17 cellular contexts compared by ENCODE assay signal in genomic region chr6:88680654-88681053, GRCh38.
DNase-seq lines count a peak whose midpoint lies in the region; ATAC-seq, FAIRE-seq and TF ChIP-seq lines count a peak whose summit lies in the region.
"Had no signal": no experiment of that assay in that cellular context is flagged by ENCODE, and none has a peak within 500 bp of the region (broad histone marks: within the 10 kb centered on the region; RNA-seq: fewer than 3 reads in every experiment).

No MANE protein-coding gene starts in this region.

- H3K9ac ChIP-seq in IMR-90 (ENCODE audit: low read depth, low read length) = no peak overlapping the region
- H3K9ac ChIP-seq in K562 (ENCODE audit: insufficient read depth in 1 of 2, low read depth in 2 of 2, low read length in 2 of 2) = no peak overlapping the region

- no peak overlapping the region for H2BK20ac ChIP-seq in IMR-90 (ENCODE audit: low read depth, low read length)

- no peak overlapping the region for H4K8ac ChIP-seq in IMR-90 (ENCODE audit: low read depth in 2 of 2, low read length in 2 of 2)

- H4K5ac ChIP-seq in IMR-90 (ENCODE audit: low read depth, low read length) = no peak overlapping the region

- no peak overlapping the region for H3K23ac ChIP-seq in IMR-90 (ENCODE audit: low read depth, low read length)

- H3K4me3 Mint-ChIP-seq in T-helper 2 cell treated with Interferon-gamma antibody and Interleukin-4, amounts not matched to agents 5 μg/mL and 100 μg/mL, for 36 hours = no peak overlapping the region
- H3K4me3 Mint-ChIP-seq: CD4-positive, alpha-beta T cell; H9 had no signal

- CTCF ChIA-PET in IMR-90 (lab: Yijun Ruan, JAX) (no interaction called here), K562 (lab: Yijun Ruan, JAX; ENCODE audit: low intra/inter-chr PET ratio) (no interaction called here)

- no peak overlapping the region for H2BK120ac ChIP-seq in IMR-90 (ENCODE audit: low read depth, low read length)

- no peak overlapping the region for H2BK15ac ChIP-seq in IMR-90 (ENCODE audit: low read depth, low read length)

- ATAC-seq in IMR-90 (ENCODE audit: low read depth) = no peak
- ATAC-seq in K562 = no peak
- ATAC-seq in GM18519 (IDR thresholded peaks at IDR 0.05; ENCODE audit: low FRiP score, unreplicated experiment) = no peak
- no peak for ATAC-seq in GM21423 (IDR thresholded peaks at IDR 0.05; ENCODE audit: unreplicated experiment)

- intact Hi-C loops in IMR-90 (cut with micrococcal nuclease) (no loop called here), K562 (cut with micrococcal nuclease) (no loop called here)

- peaks cover 8% of the 10 kb centered on the region for H3K36me3 Mint-ChIP-seq in T-helper 2 cell treated with Interferon-gamma antibody and Interleukin-4, amounts not matched to agents 5 μg/mL and 100 μg/mL, for 36 hours (ENCODE audit: low read depth)

- TF ChIP-seq EP300 in K562 (IDR thresholded peaks at IDR 0.05; ENCODE audit: low read length) = no peak

- H3K27me3 ChIP-seq in IMR-90 (ENCODE audit: control insufficient read depth, insufficient read depth, low read length) = no peaks in the 10 kb centered on the region
- H3K27me3 ChIP-seq in K562 (ENCODE audit: control insufficient read depth in 2 of 2, insufficient read depth in 2 of 2, low read length in 2 of 2) = no peaks in the 10 kb centered on the region
- H3K27me3 ChIP-seq: BE2C had no signal

- no peak overlapping the region for H2AK5ac ChIP-seq in IMR-90 (ENCODE audit: low read depth, low read length)

- H3K9me3 ChIP-seq in IMR-90 (ENCODE audit: control insufficient read depth, insufficient read depth, low read length) = no peaks in the 10 kb centered on the region
- no peaks in the 10 kb centered on the region for H3K9me3 ChIP-seq in K562 (replicated peaks; ENCODE audit: control insufficient read depth, insufficient read depth, low read depth, low read length)
- H3K9me3 ChIP-seq: BE2C had no signal

- TF ChIP-seq CTCF in IMR-90 (conservative IDR thresholded peaks at IDR 0.05; ENCODE audit: low read depth, low read length) (no peak), K562 (IDR thresholded peaks at IDR 0.05 in 2 of 3, conservative IDR thresholded peaks at IDR 0.05 in 1 of 3; ENCODE audit: insufficient read depth in 2 of 3, low read depth in 1 of 3, low read length in 3 of 3) (no peak)

- H4K20me1 ChIP-seq in IMR-90 (ENCODE audit: insufficient read depth, low read length) (no peaks in the 10 kb centered on the region; the same call in 1 of the 2 replicates), K562 (replicated peaks; ENCODE audit: control insufficient read depth, insufficient read depth, low read length) (no peaks in the 10 kb centered on the region)

- POLR2A ChIA-PET in IMR-90 (lab: Charles Lee; ENCODE audit: unreplicated experiment) (no interaction called here), K562 (lab: Yijun Ruan, JAX) (no interaction called here)

- no peak for FAIRE-seq in K562 (lab: Jason Lieb, UNC)
- FAIRE-seq: GM12892, GM18507, H1 had no signal

- no peaks in the 10 kb centered on the region for H3K4me1 Mint-ChIP-seq in T-helper 2 cell treated with Interferon-gamma antibody and Interleukin-4, amounts not matched to agents 5 μg/mL and 100 μg/mL, for 36 hours (ENCODE audit: low read depth)

- H3K27ac Mint-ChIP-seq in T-helper 2 cell treated with Interferon-gamma antibody and Interleukin-4, amounts not matched to agents 5 μg/mL and 100 μg/mL, for 36 hours = no peak overlapping the region
- H3K27ac Mint-ChIP-seq: CD4-positive, alpha-beta T cell; H9 had no signal

- WGBS in IMR-90 (ENCODE audit: extremely low coverage in 2 of 2, insufficient read length in 1 of 2), 2 experiments = no CpG with 5 or more reads among the region's 6 CpGs
- WGBS in K562 (ENCODE audit: insufficient coverage, low coverage, missing lambda C conversion rate) = 84% methylated on average over 3 of the region's 6 CpGs

- no peaks in the 10 kb centered on the region for H3K79me2 ChIP-seq in K562 (ENCODE audit: control insufficient read depth, insufficient read depth, low read length)

- H3K4me3 ChIP-seq in IMR-90 (ENCODE audit: insufficient read depth, low read depth, low read length) = no peak overlapping the region
- no peak overlapping the region for H3K4me3 ChIP-seq in K562

- no peaks in the 10 kb centered on the region for H3K36me3 ChIP-seq in IMR-90 (ENCODE audit: control insufficient read depth, insufficient read depth, low read length)
- no peaks in the 10 kb centered on the region for H3K36me3 ChIP-seq in K562 (ENCODE audit: control insufficient read depth, insufficient read depth, low read length)
- H3K36me3 ChIP-seq: BE2C had no signal

- H3K4me2 ChIP-seq in IMR-90 (ENCODE audit: low read depth, low read length) (no peak overlapping the region), K562 (ENCODE audit: insufficient read depth, low read length) (no peak overlapping the region)

- H3K18ac ChIP-seq in IMR-90 (ENCODE audit: low read depth, low read length) = no peak overlapping the region

- H3K9me1 ChIP-seq in IMR-90 (ENCODE audit: insufficient read depth, low read length) = no peaks in the 10 kb centered on the region; the same call in 1 of the 2 replicates
- no peaks in the 10 kb centered on the region for H3K9me1 ChIP-seq in K562 (ENCODE audit: control insufficient read depth, insufficient read depth, low read length)

- H2AK9ac ChIP-seq in IMR-90 (replicated peaks; ENCODE audit: low read depth, low read length, poor library complexity) = no peak overlapping the region

- in situ Hi-C loops in IMR-90 (cut with MboI; ENCODE audit: low sequenced_read_pairs) (no loop called here), K562 (cut with MboI) (no loop called here)

- H2AFZ ChIP-seq in IMR-90 (replicated peaks; ENCODE audit: low read length, poor library complexity) (no peak overlapping the region), K562 (ENCODE audit: low read depth, low read length) (no peak overlapping the region)

- DNase-seq in EH (ENCODE audit: low read depth) = peak; percentile 7
- no peak for DNase-seq in IMR-90
- no peak for DNase-seq in K562 (ENCODE audit: extremely low read depth in 1 of 4, low spot score in 3 of 4)
- DNase-seq in fibroblast of peridontal ligament (ENCODE audit: extremely low read depth) = peak; percentile 40
- DNase-seq in T-helper 2 cell treated with Interferon-gamma antibody and Interleukin-4, amounts not matched to agents 5 μg/mL and 100 μg/mL, for 36 hours (ENCODE audit: low spot score) = no peak
- DNase-seq: BE2C; CD4-positive, alpha-beta T cell; DMS79 treated with DMSO at 0.1 percent for 48 hours; H9; Karpas-422; KBM-7 had no signal

- H3K4ac ChIP-seq in IMR-90 (ENCODE audit: low read depth, low read length) = no peak overlapping the region

- H3K27me3 Mint-ChIP-seq in T-helper 2 cell treated with Interferon-gamma antibody and Interleukin-4, amounts not matched to agents 5 μg/mL and 100 μg/mL, for 36 hours (ENCODE audit: low read depth) = no peaks in the 10 kb centered on the region
- H3K27me3 Mint-ChIP-seq: CD4-positive, alpha-beta T cell had no signal

- H3K14ac ChIP-seq in IMR-90 (replicated peaks; ENCODE audit: low read depth, low read length) = no peak overlapping the region

- H2BK5ac ChIP-seq in IMR-90 (ENCODE audit: low read depth, low read length, poor library complexity, severe bottlenecking) = no peak overlapping the region

- H3K56ac ChIP-seq in IMR-90 (ENCODE audit: extremely low read depth, insufficient read depth, low read length) = no peak overlapping the region

- TF ChIP-seq RAD21 in IMR-90 (IDR thresholded peaks at IDR 0.05; ENCODE audit: low read length) (no peak), K562 (CRISPR knock-in tag; conservative IDR thresholded peaks at IDR 0.05 in 1 of 2, IDR thresholded peaks at IDR 0.05 in 1 of 2) (no peak)

- peaks cover 0 to 2% of the 10 kb centered on the region in 2 experiments; a peak in 2 of 4 replicates for H3K79me1 ChIP-seq in IMR-90 (ENCODE audit: low read depth in 1 of 2, low read length in 2 of 2)

- no TSS peak for BruUV-seq in IMR-90 (replicated peaks; lab: Mats Ljungman, UMichigan)
- BruUV-seq in K562 (replicated peaks; lab: Mats Ljungman, UMichigan) = no TSS peak

- H3K27ac ChIP-seq in IMR-90 (ENCODE audit: insufficient read depth, low read length) (no peak overlapping the region), K562 (ENCODE audit: extremely low read depth, low read depth, low read length) (no peak overlapping the region)
- H3K27ac ChIP-seq: C4-2B had no signal

- no peak for TF ChIP-seq POLR2A in IMR-90 (IDR thresholded peaks at IDR 0.05; ENCODE audit: low read depth, low read length)
- TF ChIP-seq POLR2A in K562 (conservative IDR thresholded peaks at IDR 0.05) = no peak

- no peaks in the 10 kb centered on the region for H3K4me1 ChIP-seq in IMR-90 (ENCODE audit: control insufficient read depth, insufficient read depth, low read length)
- no peaks in the 10 kb centered on the region for H3K4me1 ChIP-seq in K562 (replicated peaks in 1 of 2; ENCODE audit: control insufficient read depth in 2 of 2, insufficient read depth in 2 of 2, low read length in 2 of 2)
- H3K4me1 ChIP-seq: BE2C had no signal

- dilution Hi-C loops in IMR-90 (cut with HindIII; ENCODE audit: low sequenced_read_pairs, unreplicated experiment) = no loop called here

- H3K9me3 Mint-ChIP-seq in T-helper 2 cell treated with Interferon-gamma antibody and Interleukin-4, amounts not matched to agents 5 μg/mL and 100 μg/mL, for 36 hours = no peaks in the 10 kb centered on the region
- H3K9me3 Mint-ChIP-seq: H9 had no signal

- no peak overlapping the region for H4K91ac ChIP-seq in IMR-90 (ENCODE audit: insufficient read depth, low read depth, low read length)

TF ChIP-seq in IMR-90, 13 proteins besides CTCF, POLR2A, EP300 and RAD21:
- TF ChIP-seq MAZ (IDR thresholded peaks at IDR 0.05; ENCODE audit: borderline replicate concordance, low read depth, low read length) = no peak
- TF ChIP-seq RCOR1 (IDR thresholded peaks at IDR 0.05; ENCODE audit: insufficient replicate concordance, low read length) = no peak
- no peak for TF ChIP-seq NFE2L2 (IDR thresholded peaks at IDR 0.05; ENCODE audit: low read depth, low read length)
- no peak for TF ChIP-seq CHD1 (IDR thresholded peaks at IDR 0.05; ENCODE audit: low read depth, low read length)
- no peak for TF ChIP-seq BHLHE40 (IDR thresholded peaks at IDR 0.05; ENCODE audit: low read depth, low read length)
- peak; percentile 38; the same call in 1 of the 2 replicates for TF ChIP-seq MAFK (IDR thresholded peaks at IDR 0.05; ENCODE audit: low read depth, low read length)

TF ChIP-seq in K562, 482 proteins besides CTCF, POLR2A, EP300 and RAD21 (continues in another document):
- TF ChIP-seq ZNF316 (IDR thresholded peaks at IDR 0.05) (peak; percentile 63; the same call in 1 of the 2 replicates), ATF7 (IDR thresholded peaks at IDR 0.05) (peak; percentile 31; the same call in 1 of the 2 replicates), C11orf30 (IDR thresholded peaks at IDR 0.05; ENCODE audit: low read depth) (peak; percentile 43; the same call in 1 of the 2 replicates), ATF3 (IDR thresholded peaks at IDR 0.05) (peak; percentile 63), ATF3 (CRISPR knock-in tag; conservative IDR thresholded peaks at IDR 0.05) (no peak)

Comparison
In these comparisons a context has a peak if more than half of its experiments do, and no peak if none do; other contexts are left out.
1. DNase-seq: peak in EH (single experiment) and fibroblast of peridontal ligament (single experiment); none in IMR-90 (single experiment), K562 (0 of 4) and T-helper 2 cell treated with Interferon-gamma antibody and Interleukin-4, amounts not matched to agents 5 μg/mL and 100 μg/mL, for 36 hours (single experiment).